27 cellular contexts compared by ENCODE assay signal in genomic region chr14:102907980-102908730, GRCh38. TPM values are rescaled to one million over a fixed set of nuclear protein-coding genes. Genes with fewer than 3 reads are reported as not detected.
DNase-seq lines count a peak whose midpoint lies in the region; TF ChIP-seq lines count a peak whose summit lies in the region.
"Had no signal": no experiment of that assay in that cellular context is flagged by ENCODE, and none has a peak within 500 bp of the region (broad histone marks: within the 10 kb centered on the region; RNA-seq: fewer than 3 reads in every experiment).

No MANE protein-coding gene starts in this region.

- intact Hi-C loops in CD14-positive monocyte (cut with micrococcal nuclease) = no loop called here
- intact Hi-C loops in spleen (cut with DNase I; ENCODE audit: low total_unique reads) = no loop called here

- TF ChIP-seq CTCF in CD14-positive monocyte (IDR thresholded peaks at IDR 0.05) (no peak), GM13977 (IDR thresholded peaks at IDR 0.05; ENCODE audit: extremely low read depth, insufficient read depth, missing control alignments) (no peak), endothelial cell (IDR thresholded peaks at IDR 0.05; ENCODE audit: unreplicated experiment) (no peak), spleen (IDR thresholded peaks at IDR 0.05 in 8 of 11, conservative IDR thresholded peaks at IDR 0.05 in 3 of 11) (no peak)

- in situ Hi-C loops in GM13977 (cut with MboI; ENCODE audit: low pct_unique_long_range_greater_than_20kb, low sequenced_read_pairs, unreplicated experiment) = no loop called here

- DNase-seq in CD14-positive monocyte (ENCODE audit: low spot score) (peak; percentile 43), GM13977 (ENCODE audit: low spot score) (peak; percentile 27), endothelial cell (ENCODE audit: low spot score) (no peak), spleen (peak; percentile 51), germinal center (ENCODE audit: low spot score) (no peak), HuH-7 (ENCODE audit: low spot score) (no peak), DMS114 treated with DMSO at 0.1 percent for 48 hours (lab: John Stamatoyannopoulos, UW; ENCODE audit: unreplicated experiment) (no peak)
- DNase-seq: activated CD4-positive, alpha-beta T cell treated with anti-CD3 and anti-CD28 coated beads, Interleukin-2, amount 50 U/mL, for 48 hours; activated CD4-positive, CD25-positive, alpha-beta regulatory T cell treated with anti-CD3 and anti-CD28 coated beads, Interleukin-2, amount 50 U/mL, for 72 hours; activated CD8-positive, alpha-beta memory T cell treated with anti-CD3 and anti-CD28 coated beads, Interleukin-2, amount 50 U/mL, for 48 hours; activated gamma-delta T cell treated with Interleukin-2 at 50 U/mL for 16 hours; activated naive CD8-positive, alpha-beta T cell treated with anti-CD3 and anti-CD28 coated beads, Interleukin-2, amount 10 ng/mL, durations not matched to agents 7 days and 5 days; DMS79; effector CD8-positive, alpha-beta T cell; mesendoderm; MM.1S; NCI-H1417; NCI-H2029 treated with DMSO at 0.1 percent for 48 hours; NCI-H524 treated with DMSO at 0.1 percent for 48 hours; stimulated activated CD4-positive, alpha-beta T cell treated with anti-CD3 and anti-CD28 coated beads, Interleukin-4, amount 100 ng/mL, for 4 hours; substantia nigra; T-helper 2 cell had no signal

- H3K27me3 Mint-ChIP-seq in CD14-positive monocyte (ENCODE audit: low read depth in 3 of 3) = peaks cover 0 to 2% (median 0%) of the 10 kb centered on the region in 3 donors
- H3K27me3 Mint-ChIP-seq in endothelial cell (ENCODE audit: unreplicated experiment) = peaks cover 12% of the 10 kb centered on the region
- H3K27me3 Mint-ChIP-seq: activated naive CD8-positive, alpha-beta T cell treated with anti-CD3 and anti-CD28 coated beads, Interleukin-2, amount 10 ng/mL, durations not matched to agents 7 days and 5 days; type B pancreatic cell had no signal

- H3K36me3 Mint-ChIP-seq in CD14-positive monocyte (peaks cover 41 to 68% of the 10 kb centered on the region in 2 donors), endothelial cell (ENCODE audit: low read depth, unreplicated experiment) (peaks cover 26% of the 10 kb centered on the region)

- peak overlapping the region in 1 of 7 donors; percentile 50 for H3K27ac Mint-ChIP-seq in CD14-positive monocyte
- H3K27ac Mint-ChIP-seq in endothelial cell (ENCODE audit: unreplicated experiment) = no peak overlapping the region
- H3K27ac Mint-ChIP-seq: activated naive CD8-positive, alpha-beta T cell treated with anti-CD3 and anti-CD28 coated beads, Interleukin-2, amount 10 ng/mL, durations not matched to agents 7 days and 5 days; type B pancreatic cell had no signal

- WGBS in spleen, 5 donors = 90 to 94% (median 92%) methylated on average over 23 of the region's 23 CpGs

- H3K4me1 ChIP-seq in spleen = peaks cover 0 to 18% (median 0%) of the 10 kb centered on the region in 6 donors
- H3K4me1 ChIP-seq: ascending aorta, psoas muscle had no signal

- H3K9me3 Mint-ChIP-seq in CD14-positive monocyte = peaks cover 0 to 4% (median 0%) of the 10 kb centered on the region in 7 donors
- no peaks in the 10 kb centered on the region for H3K9me3 Mint-ChIP-seq in endothelial cell (ENCODE audit: unreplicated experiment)
- H3K9me3 Mint-ChIP-seq: activated naive CD8-positive, alpha-beta T cell treated with anti-CD3 and anti-CD28 coated beads, Interleukin-2, amount 10 ng/mL, durations not matched to agents 7 days and 5 days; type B pancreatic cell had no signal

- H3K4me1 Mint-ChIP-seq in CD14-positive monocyte = no peaks in the 10 kb centered on the region
- H3K4me1 Mint-ChIP-seq in endothelial cell (ENCODE audit: unreplicated experiment) = no peaks in the 10 kb centered on the region
- H3K4me1 Mint-ChIP-seq: activated naive CD8-positive, alpha-beta T cell treated with anti-CD3 and anti-CD28 coated beads, Interleukin-2, amount 10 ng/mL, durations not matched to agents 7 days and 5 days had no signal

- H3K27me3 ChIP-seq in spleen (replicated peaks in 1 of 7) = no peaks in the 10 kb centered on the region
- H3K27me3 ChIP-seq: ascending aorta had no signal

- no peaks in the 10 kb centered on the region for H3K9me3 ChIP-seq in spleen
- H3K9me3 ChIP-seq: ascending aorta, psoas muscle had no signal

- H3K36me3 ChIP-seq in spleen = peaks cover 3 to 96% (median 60%) of the 10 kb centered on the region in 6 donors

- H3K27ac ChIP-seq in spleen = no peak overlapping the region
- H3K27ac ChIP-seq: ascending aorta, epithelial cell of prostate, psoas muscle had no signal

- TF ChIP-seq POLR2A in spleen (IDR thresholded peaks at IDR 0.05) = no peak

- no peak overlapping the region for H3K4me3 ChIP-seq in spleen
- H3K4me3 ChIP-seq: ascending aorta, psoas muscle had no signal

- H3K4me3 Mint-ChIP-seq in CD14-positive monocyte (no peak overlapping the region), endothelial cell (ENCODE audit: unreplicated experiment) (peak overlapping the region; percentile 50)
- H3K4me3 Mint-ChIP-seq: activated naive CD8-positive, alpha-beta T cell treated with anti-CD3 and anti-CD28 coated beads, Interleukin-2, amount 10 ng/mL, durations not matched to agents 7 days and 5 days; type B pancreatic cell had no signal

RNA-seq across cellular contexts. Expression of gene AMN, which starts 14.3 kb away (rescaled TPM):
- polyA plus RNA-seq in CD14-positive monocyte (not detected), spleen (1 to 10 TPM; 1.6 to 2.2 (median 2.1) TPM)
- total RNA-seq in endothelial cell (ENCODE audit: unreplicated experiment) (not detected), spleen (1 to 10 TPM in 6 of 7 donors, under 1 TPM in 1; 0.65 to 3.0 (median 2.4) TPM)
- total RNA-seq: H4, psoas muscle had no signal

Comparison
In these comparisons a context has a peak if more than half of its experiments do, and no peak if none do; other contexts are left out.
1. DNase-seq: peak in CD14-positive monocyte (single experiment), GM13977 (single experiment) and spleen (single experiment); none in endothelial cell (single experiment), germinal center (single experiment), HuH-7 (single experiment) and DMS114 treated with DMSO at 0.1 percent for 48 hours (single experiment).